Comparison of ENCODE assay signal across 8 cellular contexts in genomic region chr5:126656397-126657007, GRCh38. TPM values are rescaled to one million over a fixed set of nuclear protein-coding genes. Genes with fewer than 3 reads are reported as not detected.
DNase-seq lines count a peak whose midpoint lies in the region; ATAC-seq, FAIRE-seq and TF ChIP-seq lines count a peak whose summit lies in the region.

No MANE protein-coding gene starts in this region.

- H3K79me2 ChIP-seq in OCI-LY1 (ENCODE audit: insufficient read depth, low read length) = no peaks in the 10 kb centered on the region

- no peak overlapping the region for H3K9ac ChIP-seq in OCI-LY1 (ENCODE audit: low read length)

- peak; percentile 31 for ATAC-seq in mucosa of descending colon
- ATAC-seq in HG03280 (IDR thresholded peaks at IDR 0.05; ENCODE audit: unreplicated experiment) = no peak
- no peak for ATAC-seq in HG03159 (IDR thresholded peaks at IDR 0.05; ENCODE audit: unreplicated experiment)

- DNase-seq in COLO668 (lab: John Stamatoyannopoulos, UW; ENCODE audit: unreplicated experiment) = peak; percentile 5
- DNase-seq in GM18507 (ENCODE audit: extremely low spot score, insufficient read length, low read depth) = no peak
- peak; percentile 63 for DNase-seq in dedifferentiated amniotic fluid mesenchymal stem cell (ENCODE audit: extremely low spot score)
- DNase-seq in mucosa of descending colon = no peak
- DNase-seq in NCI-H524 treated with DMSO at 0.1 percent for 48 hours (lab: John Stamatoyannopoulos, UW) = no peak

- H2AFZ ChIP-seq in OCI-LY1 (ENCODE audit: low read length) = no peak overlapping the region

- H3K4me1 ChIP-seq in OCI-LY1 (ENCODE audit: insufficient read depth, low read length, severe bottlenecking) (no peaks in the 10 kb centered on the region), mucosa of descending colon (ENCODE audit: low read depth) (peaks cover 7% of the 10 kb centered on the region)

- H3K9me2 ChIP-seq in OCI-LY1 (ENCODE audit: low read depth, low read length) = no peaks in the 10 kb centered on the region

- no peaks in the 10 kb centered on the region for H4K20me1 ChIP-seq in OCI-LY1 (ENCODE audit: insufficient read depth, low read length)

- TF ChIP-seq CTCF in OCI-LY1 (IDR thresholded peaks at IDR 0.05; ENCODE audit: low read length) = peak; percentile 91
- TF ChIP-seq CTCF in mucosa of descending colon (IDR thresholded peaks at IDR 0.05) = peak; percentile 43

- no peaks in the 10 kb centered on the region for H3K36me3 ChIP-seq in OCI-LY1 (ENCODE audit: insufficient read depth, low read length)
- H3K36me3 ChIP-seq in mucosa of descending colon (ENCODE audit: low read depth) = no peaks in the 10 kb centered on the region

- no peaks in the 10 kb centered on the region for H3K9me3 ChIP-seq in OCI-LY1 (ENCODE audit: low read length)
- H3K9me3 ChIP-seq in mucosa of descending colon = no peaks in the 10 kb centered on the region

- no peaks in the 10 kb centered on the region for H3K27me3 ChIP-seq in OCI-LY1 (ENCODE audit: insufficient read depth, low read length)

- peak; percentile 80 for FAIRE-seq in GM18507 (lab: Jason Lieb, UNC)

- no peaks in the 10 kb centered on the region for H3F3A ChIP-seq in OCI-LY1 (ENCODE audit: insufficient read depth, low read length)

- H3K4me3 ChIP-seq in OCI-LY1 (ENCODE audit: low read depth, low read length, poor library complexity, severe bottlenecking) = no peak overlapping the region
- no peak overlapping the region for H3K4me3 ChIP-seq in mucosa of descending colon

- no peak overlapping the region for H3K4me2 ChIP-seq in OCI-LY1 (ENCODE audit: low read length)

- intact Hi-C loops in mucosa of descending colon (cut with DNase I, micrococcal nuclease) = loop anchor here in 1 of 2 donors (5.0 kb wide), 1 partner anchor 126 kb away; no protein-coding TSS in a partner anchor

- no peak overlapping the region for H3K27ac ChIP-seq in OCI-LY1 (ENCODE audit: low read depth, low read length, poor library complexity, severe bottlenecking)

RNA-seq across cellular contexts. Expression of gene PHAX, which starts 55.8 kb away (rescaled TPM):
- 10 to 100 TPM; 30.8 to 43.3 (median 34.0) TPM for total RNA-seq in mucosa of descending colon

Comparison
In these comparisons a context has a peak if more than half of its experiments do, and no peak if none do; other contexts are left out.
1. DNase-seq: peak in COLO668 (single experiment) and dedifferentiated amniotic fluid mesenchymal stem cell (single experiment); none in GM18507 (single experiment), mucosa of descending colon (0 of 3) and NCI-H524 treated with DMSO at 0.1 percent for 48 hours (single experiment).